ENCODE assay signal across 8 cellular contexts in the genomic region with DNA sequence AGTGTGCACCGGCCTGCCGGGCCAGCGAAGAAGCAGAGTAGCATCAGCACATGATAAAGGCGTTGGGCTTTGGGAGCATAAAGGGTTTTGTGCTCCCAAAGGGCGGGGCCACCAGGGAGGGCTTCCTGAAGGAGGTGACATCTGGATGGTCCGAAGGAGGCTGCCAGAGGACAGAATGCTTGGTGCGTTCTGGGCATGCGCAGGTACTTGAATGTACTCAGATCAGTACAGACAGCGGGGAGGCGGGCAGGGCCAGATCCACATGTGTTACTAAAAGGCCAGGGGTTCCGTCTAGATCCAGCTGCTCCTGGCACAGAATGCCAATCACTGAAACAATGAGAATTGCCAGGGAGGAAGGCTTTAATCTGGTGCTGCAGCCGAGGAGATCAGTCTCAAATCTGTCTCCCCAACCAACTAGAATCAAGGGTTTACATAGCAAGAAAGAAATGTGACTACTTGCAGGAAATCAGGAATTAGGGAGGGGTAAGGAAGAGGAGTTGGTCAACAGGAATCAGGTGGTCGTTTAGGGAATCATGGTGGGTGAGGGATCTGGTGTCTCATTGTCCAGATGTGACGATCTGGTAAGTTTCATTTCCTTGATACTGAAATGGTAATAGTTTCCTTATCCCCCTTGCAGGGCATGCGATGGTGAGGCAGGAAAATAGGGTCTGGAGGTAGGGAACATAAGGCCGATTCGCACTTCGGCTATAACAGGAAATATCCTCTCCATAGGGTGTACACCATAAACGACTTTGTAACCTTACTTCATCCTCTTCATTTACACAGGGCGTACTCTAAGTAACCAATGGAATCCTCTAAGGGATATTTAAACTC. TPM values are rescaled to one million over a fixed set of nuclear protein-coding genes. Genes with fewer than 3 reads are reported as not detected.
DNase-seq lines count a peak whose midpoint lies in the region; ATAC-seq and TF ChIP-seq lines count a peak whose summit lies in the region.

A gene with protein sequence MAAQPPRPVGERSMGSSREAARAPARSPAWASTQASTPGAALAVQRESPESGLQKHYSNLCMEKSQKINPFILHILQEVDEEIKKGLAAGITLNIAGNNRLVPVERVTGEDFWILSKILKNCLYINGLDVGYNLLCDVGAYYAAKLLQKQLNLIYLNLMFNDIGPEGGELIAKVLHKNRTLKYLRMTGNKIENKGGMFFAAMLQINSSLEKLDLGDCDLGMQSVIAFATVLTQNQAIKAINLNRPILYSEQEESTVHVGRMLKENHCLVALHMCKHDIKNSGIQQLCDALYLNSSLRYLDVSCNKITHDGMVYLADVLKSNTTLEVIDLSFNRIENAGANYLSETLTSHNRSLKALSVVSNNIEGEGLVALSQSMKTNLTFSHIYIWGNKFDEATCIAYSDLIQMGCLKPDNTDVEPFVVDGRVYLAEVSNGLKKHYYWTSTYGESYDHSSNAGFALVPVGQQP (minus strand): TSS at position 61 of the 834 bp plus-strand sequence. CDS start 356 bp downstream, outside the sequence.
A gene (plus strand): TSS at position 27 of the 834 bp plus-strand sequence. CDS start 9,052 bp downstream, outside the sequence.

- H3K36me3 ChIP-seq in ACC112 (ENCODE audit: insufficient read depth, low read length) (no peaks in the 10 kb centered on the region), mucosa of rectum (ENCODE audit: control insufficient read depth in 2 of 2, insufficient read depth in 2 of 2, low read length in 2 of 2) (no peaks in the 10 kb centered on the region)

- H3K27me3 Mint-ChIP-seq in activated CD8-positive, alpha-beta T cell treated with anti-CD3 and anti-CD28 coated beads, Interleukin-2, amount 10 ng/mL, durations not matched to agents 7 days and 5 days (ENCODE audit: low read depth), result peaks cover 3% of the 10 kb centered on the region

- CTCF ChIA-PET in activated CD8-positive, alpha-beta T cell treated with anti-CD3 and anti-CD28 coated beads, Interleukin-2, amount 10 ng/mL, durations not matched to agents 7 days and 5 days (lab: Charles Lee), result interaction anchor here (0.7 to 2.6 kb wide), 6 partner anchors 10 to 187 kb away, joined by 3 to 12 read pairs (median 3); a partner anchor contains a TSS

- H3K27ac ChIP-seq in ACC112 (ENCODE audit: low read depth, low read length), result peak within 1 kb of the TSS; percentile 76
- peak within 1 kb of the TSS; percentile 53 to 57 for H3K27ac ChIP-seq in mucosa of rectum (ENCODE audit: low read depth in 2 of 2, low read length in 2 of 2)

- peaks cover 24% of the 10 kb centered on the region for H3K9me3 Mint-ChIP-seq in activated CD8-positive, alpha-beta T cell treated with anti-CD3 and anti-CD28 coated beads, Interleukin-2, amount 10 ng/mL, durations not matched to agents 7 days and 5 days (ENCODE audit: insufficient read depth)

- peaks cover 11% of the 10 kb centered on the region for H3K79me2 ChIP-seq in ACC112 (ENCODE audit: control insufficient read depth, insufficient read depth, low read length, unreplicated experiment)

- H3K36me3 Mint-ChIP-seq in activated CD8-positive, alpha-beta T cell treated with anti-CD3 and anti-CD28 coated beads, Interleukin-2, amount 10 ng/mL, durations not matched to agents 7 days and 5 days (ENCODE audit: low read depth), result peaks cover 19% of the 10 kb centered on the region

- H3K4me3 Mint-ChIP-seq in activated CD8-positive, alpha-beta T cell treated with anti-CD3 and anti-CD28 coated beads, Interleukin-2, amount 10 ng/mL, durations not matched to agents 7 days and 5 days, result peak within 1 kb of the TSS; percentile 78

- H2AFZ ChIP-seq in ACC112 (ENCODE audit: low read length, unreplicated experiment), result peak within 1 kb of the TSS; percentile 80

- peak within 1 kb of the TSS; percentile 88 for H3K27ac Mint-ChIP-seq in activated CD8-positive, alpha-beta T cell treated with anti-CD3 and anti-CD28 coated beads, Interleukin-2, amount 10 ng/mL, durations not matched to agents 7 days and 5 days

- DNase-seq in NCI-H69 (lab: John Stamatoyannopoulos, UW) (peak; percentile 99), erythroblast (lab: John Stamatoyannopoulos, UW) (peak; percentile 81 to 84)
- peak; percentile 90 for DNase-seq in activated CD8-positive, alpha-beta T cell treated with anti-CD3 and anti-CD28 coated beads, Interleukin-2, amount 10 ng/mL, durations not matched to agents 7 days and 5 days
- DNase-seq in stimulated activated CD8-positive, alpha-beta memory T cell treated with anti-CD3 and anti-CD28 coated beads, Interleukin-7, amount 100 ng/mL, for 1 hour (ENCODE audit: low read depth in 2 of 2), result peak; percentile 19 to 44

- TF ChIP-seq POLR2A in erythroblast (IDR thresholded peaks at IDR 0.05; ENCODE audit: low read length), result peak; percentile 41

- H3K27me3 ChIP-seq in ACC112 (ENCODE audit: insufficient read depth, low read length) (no peaks in the 10 kb centered on the region), mucosa of rectum (ENCODE audit: control insufficient read depth in 2 of 2, insufficient read depth in 2 of 2, low read length in 2 of 2) (no peaks in the 10 kb centered on the region)

- peak; percentile 63 for ATAC-seq in GM18907 (IDR thresholded peaks at IDR 0.05; ENCODE audit: unreplicated experiment)
- peak; percentile 42 for ATAC-seq in HG03280 (IDR thresholded peaks at IDR 0.05; ENCODE audit: unreplicated experiment)
- peak; percentile 70 for ATAC-seq in activated CD8-positive, alpha-beta T cell treated with anti-CD3 and anti-CD28 coated beads, Interleukin-2, amount 10 ng/mL, durations not matched to agents 7 days and 5 days

- H3K4me1 ChIP-seq in ACC112 (ENCODE audit: control insufficient read depth, insufficient read depth, low read length, unreplicated experiment) (peaks cover 11% of the 10 kb centered on the region), mucosa of rectum (ENCODE audit: control insufficient read depth in 2 of 2, insufficient read depth in 2 of 2, low read length in 2 of 2) (peaks cover 3 to 10% of the 10 kb centered on the region in 2 donors)

- peak within 1 kb of the TSS; percentile 82 for H3K4me3 ChIP-seq in ACC112 (ENCODE audit: low read depth, low read length)
- peak within 1 kb of the TSS; percentile 60 to 73 for H3K4me3 ChIP-seq in mucosa of rectum (ENCODE audit: low read length in 2 of 2)

- H3K4me1 Mint-ChIP-seq in activated CD8-positive, alpha-beta T cell treated with anti-CD3 and anti-CD28 coated beads, Interleukin-2, amount 10 ng/mL, durations not matched to agents 7 days and 5 days (ENCODE audit: low read depth), result peaks cover 53% of the 10 kb centered on the region

- H3K9ac ChIP-seq in mucosa of rectum (ENCODE audit: low read depth in 1 of 2, low read length in 2 of 2), result peak within 1 kb of the TSS; percentile 44 to 72

- POLR2A ChIA-PET in activated CD8-positive, alpha-beta T cell treated with anti-CD3 and anti-CD28 coated beads, Interleukin-2, amount 10 ng/mL, durations not matched to agents 7 days and 5 days (lab: Charles Lee), result interaction anchor here (0.6 to 4.2 kb wide), 6 partner anchors 14 to 1433 kb away, joined by 3 to 43 read pairs (median 4); a partner anchor contains a TSS

- no peaks in the 10 kb centered on the region for H3K9me3 ChIP-seq in mucosa of rectum (ENCODE audit: control insufficient read depth in 2 of 2, low read length in 2 of 2)

RNA-seq across cellular contexts. Expression of the first gene that starts in this region (rescaled TPM):
- 10 to 100 TPM; 12.0 to 15.0 TPM for total RNA-seq in activated CD8-positive, alpha-beta T cell treated with anti-CD3 and anti-CD28 coated beads, Interleukin-2, amount 10 ng/mL, durations not matched to agents 7 days and 5 days

RNA-seq across cellular contexts. Expression of the second gene that starts in this region (rescaled TPM):
- under 1 TPM; 0.13 to 0.16 TPM for total RNA-seq in activated CD8-positive, alpha-beta T cell treated with anti-CD3 and anti-CD28 coated beads, Interleukin-2, amount 10 ng/mL, durations not matched to agents 7 days and 5 days

Comparison
In these comparisons a context has a peak if more than half of its experiments do, and no peak if none do; other contexts are left out.
1. Peak in every context shown above with its lines: DNase-seq, ATAC-seq, H3K4me3 ChIP-seq and H3K27ac ChIP-seq.
2. DNase-seq: peak in every context shown above with its lines; median percentile 99 in NCI-H69; 90 in activated CD8-positive, alpha-beta T cell treated with anti-CD3 and anti-CD28 coated beads, Interleukin-2, amount 10 ng/mL, durations not matched to agents 7 days and 5 days; 82 in erythroblast; 32 in stimulated activated CD8-positive, alpha-beta memory T cell treated with anti-CD3 and anti-CD28 coated beads, Interleukin-7, amount 100 ng/mL, for 1 hour.